Comparison of ENCODE assay signal across 30 cellular contexts in the genomic region with DNA sequence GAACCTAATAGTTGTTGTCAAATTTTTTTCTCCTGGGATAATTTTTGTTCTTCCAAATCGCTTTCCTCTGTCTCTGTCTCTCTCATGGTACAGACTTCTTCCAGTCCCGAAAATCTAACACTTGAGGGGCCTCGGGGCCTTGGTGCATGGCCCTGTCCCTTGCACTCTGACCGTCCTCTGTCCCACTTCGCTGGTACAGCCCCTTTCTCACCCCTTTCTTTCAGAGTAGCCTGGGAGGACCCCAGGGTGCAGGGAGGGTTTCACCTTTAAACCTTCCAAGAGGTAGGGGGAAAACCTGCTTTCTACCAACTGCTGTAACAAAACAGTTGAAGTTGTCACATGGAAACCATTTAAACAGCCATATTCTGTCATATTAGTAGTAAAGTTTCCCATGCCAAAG.
"Had no signal": no experiment of that assay in that cellular context is flagged by ENCODE, and none has a peak within 500 bp of the region (broad histone marks: within the 10 kb centered on the region; RNA-seq: fewer than 3 reads in every experiment).

No MANE protein-coding gene starts in this region.

- H3K9me3 Mint-ChIP-seq: mesothelial cell of epicardium; naive B cell; natural killer cell; nephron progenitor cell; neural progenitor cell; stimulated activated memory B cell treated with anti-CD40 and anti-IgM and Interleukin-4, amounts not matched to agents 10 μg/mL and 1 μg/mL and 100 μg/mL, for 72 hours; stimulated activated naive CD8-positive, alpha-beta T cell treated with anti-CD3 and anti-CD28 coated beads, Interleukin-15, amount 100 ng/mL, for 72 hours had no signal

- H3K36me3 Mint-ChIP-seq: mesothelial cell of epicardium; naive B cell; natural killer cell; neural progenitor cell; stimulated activated memory B cell treated with anti-CD40 and anti-IgM and Interleukin-4, amounts not matched to agents 10 μg/mL and 1 μg/mL and 100 μg/mL, for 72 hours had no signal

- H3K4me1 Mint-ChIP-seq: mesothelial cell of epicardium, natural killer cell had no signal

- ATAC-seq: left colon; left lung; lower lobe of right lung; natural killer cell; right cardiac atrium; sciatic nerve; stimulated activated memory B cell treated with anti-CD40 and anti-IgM and Interleukin-4, amounts not matched to agents 10 μg/mL and 1 μg/mL and 100 μg/mL, for 72 hours; stimulated activated naive CD8-positive, alpha-beta T cell treated with anti-CD3 and anti-CD28 coated beads, Interleukin-15, amount 100 ng/mL, for 72 hours had no signal

- H3K9me3 ChIP-seq: left lung, lower lobe of right lung, neutrophil, ovary, prostate gland, spleen, thyroid gland, transverse colon, upper lobe of left lung, uterus had no signal

- DNase-seq: hippocampal formation; kidney; left colon; left lung; mammary epithelial cell; mesenchymal stem cell; naive B cell; natural killer cell; nephron progenitor cell; occipital lobe; retina; right cardiac atrium; spleen; stimulated activated CD4-positive, alpha-beta T cell treated with anti-CD3 and anti-CD28 coated beads, Interleukin-4, amount 100 ng/mL, for 4 hours; stimulated activated CD8-positive, alpha-beta memory T cell treated with anti-CD3 and anti-CD28 coated beads, Interleukin-4, amount 100 ng/mL, for 48 hours; stimulated activated naive CD4-positive, alpha-beta T cell treated with Interleukin-2 at 50 U/mL for 16 hours; stimulated activated naive CD8-positive, alpha-beta T cell treated with anti-CD3 and anti-CD28 coated beads, Interleukin-15, amount 100 ng/mL, for 72 hours; substantia nigra; thyroid gland; transverse colon; upper lobe of left lung; uterus had no signal

- H3K27ac ChIP-seq: left lung, lower lobe of right lung, neural progenitor cell, neutrophil, ovary, prostate gland, spleen, thyroid gland, transverse colon, upper lobe of left lung, uterus had no signal

- H3K4me1 ChIP-seq: left lung, lower lobe of right lung, prostate gland, uterus had no signal

- H3K4me3 ChIP-seq: left lung, lower lobe of right lung, neural progenitor cell, ovary, prostate gland, spleen, thyroid gland, transverse colon, upper lobe of left lung, uterus had no signal

- H3K36me3 ChIP-seq: left lung, lower lobe of right lung, neural progenitor cell, neutrophil, ovary, prostate gland, transverse colon, upper lobe of left lung, uterus had no signal

- H3K4me3 Mint-ChIP-seq: mesothelial cell of epicardium; naive B cell; natural killer cell; nephron progenitor cell; neural progenitor cell; stimulated activated memory B cell treated with anti-CD40 and anti-IgM and Interleukin-4, amounts not matched to agents 10 μg/mL and 1 μg/mL and 100 μg/mL, for 72 hours; stimulated activated naive CD8-positive, alpha-beta T cell treated with anti-CD3 and anti-CD28 coated beads, Interleukin-15, amount 100 ng/mL, for 72 hours had no signal

- H3K27ac Mint-ChIP-seq: mesothelial cell of epicardium; natural killer cell; nephron progenitor cell; neural progenitor cell; stimulated activated memory B cell treated with anti-CD40 and anti-IgM and Interleukin-4, amounts not matched to agents 10 μg/mL and 1 μg/mL and 100 μg/mL, for 72 hours; stimulated activated naive CD8-positive, alpha-beta T cell treated with anti-CD3 and anti-CD28 coated beads, Interleukin-15, amount 100 ng/mL, for 72 hours had no signal

- H3K27me3 ChIP-seq: neural progenitor cell, neutrophil, ovary, thyroid gland, transverse colon, upper lobe of left lung, uterus had no signal
